In genomic region chr3:53594276-53594675, GRCh38 we compare ENCODE assay signal across 20 cellular contexts.
"Had no signal": no experiment of that assay in that cellular context is flagged by ENCODE, and none has a peak within 500 bp of the region (broad histone marks: within the 10 kb centered on the region; RNA-seq: fewer than 3 reads in every experiment).

No MANE protein-coding gene starts in this region.

- H3K27ac Mint-ChIP-seq: T-cell; T-helper 1 cell treated with Interleukin-12 subunit alpha and Interleukin-12 subunit beta and Interleukin-4 antibody, amounts not matched to agents 30 μg/mL and 1 μg/mL, for 36 hours had no signal

- H3K9me3 Mint-ChIP-seq: T-cell; T-helper 1 cell treated with Interleukin-12 subunit alpha and Interleukin-12 subunit beta and Interleukin-4 antibody, amounts not matched to agents 30 μg/mL and 1 μg/mL, for 36 hours had no signal

- H3K27ac ChIP-seq: RWPE1 had no signal

- H3K36me3 Mint-ChIP-seq: T-cell had no signal

- H3K9me3 ChIP-seq: SK-N-SH had no signal

- DNase-seq: KBM-7; MV-4-11; NCI-H1048; NCI-H1105; NCI-H1417; NCI-H1436 treated with DMSO at 0.1 percent for 48 hours; NCI-H187; NCI-H2081; NCI-H2107; NCI-H2227 treated with DMSO at 0.1 percent for 48 hours; NCI-H526; NCI-H748 treated with DMSO at 0.1 percent for 48 hours; NK-92 treated with Interleukin-12 subunit alpha and Interleukin-12 subunit beta, amount 100 ng/mL, for 24 hours; PC-3; SK-N-SH; SW 1271; T-cell had no signal

- H3K4me3 Mint-ChIP-seq: T-cell; T-helper 1 cell treated with Interleukin-12 subunit alpha and Interleukin-12 subunit beta and Interleukin-4 antibody, amounts not matched to agents 30 μg/mL and 1 μg/mL, for 36 hours had no signal

- ATAC-seq: Panc1, PC-3, T-cell had no signal
